Comparison of ENCODE assay signal across 8 cellular contexts in the genomic region with DNA sequence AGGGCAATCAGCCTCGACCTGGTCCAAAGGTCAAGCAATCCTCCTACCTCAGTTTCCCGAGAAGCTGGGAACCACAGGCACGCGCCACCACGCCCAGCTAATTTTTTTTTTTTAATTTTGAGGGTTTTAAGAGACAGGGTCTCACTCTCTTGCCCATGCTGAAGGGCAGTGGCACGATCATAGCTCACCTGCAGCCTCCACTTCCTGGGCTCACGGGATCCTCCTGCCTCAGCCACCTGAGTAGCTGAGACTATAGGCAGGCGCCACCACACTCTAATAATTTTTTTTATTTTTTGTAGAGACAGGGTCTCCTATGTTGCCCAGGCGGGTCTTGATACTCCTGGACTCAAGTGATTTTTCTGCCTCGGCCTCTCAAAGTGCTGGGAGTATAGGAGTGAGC. TPM values are rescaled to one million over a fixed set of nuclear protein-coding genes. Genes with fewer than 3 reads are reported as not detected.
DNase-seq lines count a peak whose midpoint lies in the region; ATAC-seq, FAIRE-seq and TF ChIP-seq lines count a peak whose summit lies in the region.

No MANE protein-coding gene starts in this region.

- H3K36me3 Mint-ChIP-seq in activated T-cell treated with anti-CD3 and anti-CD28 coated beads, Interleukin-2, amount 50 U/mL, for 4 hours (ENCODE audit: insufficient read depth) = peaks cover 5% of the 10 kb centered on the region
- peaks cover 27% of the 10 kb centered on the region for H3K36me3 Mint-ChIP-seq in activated T-helper 2 cell treated with anti-CD3 and anti-CD28 coated beads, Interferon-gamma antibody, Interleukin-2, Interleukin-4, amounts not matched to agents 10 μg/mL and 5 μg/mL and 100 μg/mL, durations not matched to agents 14 hours and 24 hours and 36 hours (ENCODE audit: low read depth)

- TF ChIP-seq CTCF in keratinocyte (optimal IDR thresholded peaks at IDR 0.05 in 1 of 3, IDR thresholded peaks at IDR 0.05 in 1 of 3, conservative IDR thresholded peaks at IDR 0.05 in 1 of 3; ENCODE audit: extremely low read depth in 1 of 3, insufficient read depth in 2 of 3, low read length in 3 of 3) = no peak

- H3K27ac Mint-ChIP-seq in activated T-helper 2 cell treated with anti-CD3 and anti-CD28 coated beads, Interferon-gamma antibody, Interleukin-2, Interleukin-4, amounts not matched to agents 10 μg/mL and 5 μg/mL and 100 μg/mL, durations not matched to agents 14 hours and 24 hours and 36 hours = no peak overlapping the region

- H3K27me3 Mint-ChIP-seq in activated T-cell treated with anti-CD3 and anti-CD28 coated beads, Interleukin-2, amount 50 U/mL, for 4 hours (ENCODE audit: low read depth) = no peaks in the 10 kb centered on the region
- H3K27me3 Mint-ChIP-seq in activated T-helper 2 cell treated with anti-CD3 and anti-CD28 coated beads, Interferon-gamma antibody, Interleukin-2, Interleukin-4, amounts not matched to agents 10 μg/mL and 5 μg/mL and 100 μg/mL, durations not matched to agents 14 hours and 24 hours and 36 hours (ENCODE audit: low read depth) = no peaks in the 10 kb centered on the region

- H3K9ac ChIP-seq in keratinocyte (ENCODE audit: control insufficient read depth, extremely low read depth, insufficient read depth, low read length) (peak overlapping the region; percentile 82), stomach smooth muscle (ENCODE audit: low read length in 2 of 2) (no peak overlapping the region)

- dilution Hi-C loops in keratinocyte (cut with MboI; ENCODE audit: extremely low pct_ligation_motif_present, low sequenced_read_pairs) = no loop called here

- peak overlapping the region; percentile 95 for H3K4me2 ChIP-seq in keratinocyte (ENCODE audit: control insufficient read depth, extremely low read depth, insufficient read depth, low read depth, low read length)

- no peak for ATAC-seq in activated T-cell treated with anti-CD3 and anti-CD28 coated beads, Interleukin-2, amount 50 U/mL, for 4 hours
- ATAC-seq in GM18909 (IDR thresholded peaks at IDR 0.05; ENCODE audit: poor library complexity, unreplicated experiment) = no peak

- no peak overlapping the region for H2AFZ ChIP-seq in keratinocyte (ENCODE audit: control insufficient read depth, low read length)

- peaks cover 22% of the 10 kb centered on the region for H3K4me1 ChIP-seq in keratinocyte (ENCODE audit: control insufficient read depth, extremely low read depth, insufficient read depth, low read length)
- peaks cover 6% of the 10 kb centered on the region for H3K4me1 ChIP-seq in stomach smooth muscle (ENCODE audit: control insufficient read depth, insufficient read depth, low read length)

- peak overlapping the region; percentile 96 for H3K4me3 Mint-ChIP-seq in activated T-cell treated with anti-CD3 and anti-CD28 coated beads, Interleukin-2, amount 50 U/mL, for 4 hours
- H3K4me3 Mint-ChIP-seq in activated T-helper 2 cell treated with anti-CD3 and anti-CD28 coated beads, Interferon-gamma antibody, Interleukin-2, Interleukin-4, amounts not matched to agents 10 μg/mL and 5 μg/mL and 100 μg/mL, durations not matched to agents 14 hours and 24 hours and 36 hours (ENCODE audit: low read depth) = peak overlapping the region; percentile 95

- no peak for DNase-seq in activated T-cell treated with anti-CD3 and anti-CD28 coated beads, Interleukin-2, amount 50 U/mL, for 4 hours
- no peak for DNase-seq in activated T-cell treated with anti-CD3 and anti-CD28 coated beads for 4 hours
- no peak for DNase-seq in activated T-helper 2 cell treated with anti-CD3 and anti-CD28 coated beads, Interferon-gamma antibody, Interleukin-2, Interleukin-4, amounts not matched to agents 10 μg/mL and 5 μg/mL and 100 μg/mL, durations not matched to agents 14 hours and 24 hours and 36 hours (ENCODE audit: low spot score)
- no peak for DNase-seq in keratinocyte (ENCODE audit: low read depth, low spot score)
- no peak for DNase-seq in pons (ENCODE audit: low spot score)
- DNase-seq in iPS-NIHi11 (ENCODE audit: low spot score) = no peak

- H3K9me3 ChIP-seq in keratinocyte (ENCODE audit: control insufficient read depth, low read depth, low read length) (no peaks in the 10 kb centered on the region), stomach smooth muscle (ENCODE audit: control insufficient read depth in 2 of 2, low read length in 2 of 2) (no peaks in the 10 kb centered on the region)

- intact Hi-C loops in activated T-helper 2 cell treated with anti-CD3 and anti-CD28 coated beads, Interferon-gamma antibody, Interleukin-2, Interleukin-4, amounts not matched to agents 10 μg/mL and 5 μg/mL and 100 μg/mL, durations not matched to agents 14 hours and 24 hours and 36 hours (cut with micrococcal nuclease) = loop anchor here (5.0 to 10.0 kb wide), 5 partner anchors 127 to 1200 kb away; partner anchors contain the start of genes HNRNPAB, NSD1, PRELID1 and RAB24

- H3K4me3 ChIP-seq in keratinocyte (ENCODE audit: control insufficient read depth in 2 of 3, extremely low read depth in 1 of 3, insufficient read depth in 2 of 3, low read depth in 1 of 3, low read length in 3 of 3) (peak overlapping the region; percentile 70 to 78 (median 78)), stomach smooth muscle (ENCODE audit: low read length in 2 of 2) (peak overlapping the region; percentile 74 to 84)

- H3K27ac ChIP-seq in keratinocyte (ENCODE audit: control insufficient read depth, insufficient read depth, low read length) (no peak overlapping the region), stomach smooth muscle (ENCODE audit: low read length) (no peak overlapping the region)

- H3K27me3 ChIP-seq in keratinocyte (ENCODE audit: control insufficient read depth, extremely low read depth, insufficient read depth, low read length) (no peaks in the 10 kb centered on the region), stomach smooth muscle (ENCODE audit: control insufficient read depth in 1 of 2, insufficient read depth in 2 of 2, low read length in 2 of 2) (no peaks in the 10 kb centered on the region)

- no peaks in the 10 kb centered on the region for H3K9me1 ChIP-seq in keratinocyte (ENCODE audit: control insufficient read depth, extremely low read depth, insufficient read depth, low read length)

- no peak for FAIRE-seq in keratinocyte (lab: Jason Lieb, UNC)

- H3K79me2 ChIP-seq in keratinocyte (ENCODE audit: control insufficient read depth, insufficient read depth, low read length) = peaks cover 65% of the 10 kb centered on the region

- H3K9me3 Mint-ChIP-seq in activated T-cell treated with anti-CD3 and anti-CD28 coated beads, Interleukin-2, amount 50 U/mL, for 4 hours = no peaks in the 10 kb centered on the region
- no peaks in the 10 kb centered on the region for H3K9me3 Mint-ChIP-seq in activated T-helper 2 cell treated with anti-CD3 and anti-CD28 coated beads, Interferon-gamma antibody, Interleukin-2, Interleukin-4, amounts not matched to agents 10 μg/mL and 5 μg/mL and 100 μg/mL, durations not matched to agents 14 hours and 24 hours and 36 hours

- H3K36me3 ChIP-seq in keratinocyte (ENCODE audit: control insufficient read depth in 2 of 2, extremely low read depth in 1 of 2, insufficient read depth in 2 of 2, low read length in 2 of 2) = no peaks in the 10 kb centered on the region
- H3K36me3 ChIP-seq in stomach smooth muscle (ENCODE audit: control insufficient read depth in 2 of 2, insufficient read depth in 2 of 2, low read length in 2 of 2) = no peaks in the 10 kb centered on the region

- peaks cover 20% of the 10 kb centered on the region for H4K20me1 ChIP-seq in keratinocyte (ENCODE audit: control insufficient read depth, extremely low read depth, insufficient read depth, low read length)

- H3K4me1 Mint-ChIP-seq in activated T-cell treated with anti-CD3 and anti-CD28 coated beads, Interleukin-2, amount 50 U/mL, for 4 hours (ENCODE audit: low read depth) = peaks cover 31% of the 10 kb centered on the region
- peaks cover 23% of the 10 kb centered on the region for H3K4me1 Mint-ChIP-seq in activated T-helper 2 cell treated with anti-CD3 and anti-CD28 coated beads, Interferon-gamma antibody, Interleukin-2, Interleukin-4, amounts not matched to agents 10 μg/mL and 5 μg/mL and 100 μg/mL, durations not matched to agents 14 hours and 24 hours and 36 hours (ENCODE audit: low read depth)

RNA-seq across cellular contexts. Expression of gene UIMC1, which starts 1.6 kb away (rescaled TPM):
- 10 to 100 TPM; 51.7 to 64.2 (median 57.1) TPM for total RNA-seq in activated T-cell treated with anti-CD3 and anti-CD28 coated beads, Interleukin-2, amount 50 U/mL, for 4 hours
- 62.6 and 63.3 TPM in 2 replicates for total RNA-seq in activated T-helper 2 cell treated with anti-CD3 and anti-CD28 coated beads, Interferon-gamma antibody, Interleukin-2, Interleukin-4, amounts not matched to agents 10 μg/mL and 5 μg/mL and 100 μg/mL, durations not matched to agents 14 hours and 24 hours and 36 hours
- polyA plus RNA-seq in keratinocyte = 15.7 to 29.0 TPM (median 22.5 TPM) in 3 replicates
- polyA plus RNA-seq in keratinocyte (2011; ENCODE audit: low read depth) = 64.1 TPM
- polyA plus RNA-seq in keratinocyte (2011; cell fraction: cytosol; rRNA removed) = 17.1 and 27.9 TPM in 2 replicates
- 33.0 and 37.0 TPM in 2 replicates for polyA plus RNA-seq in keratinocyte (2011; cell fraction: nucleus; rRNA removed)
- 20.1 and 24.1 TPM in 2 replicates for polyA plus RNA-seq in keratinocyte (2012; ENCODE audit: low replicate concordance)
- 3.5 to 28.8 TPM (median 23.1 TPM) in 3 replicates for polyA minus RNA-seq in keratinocyte
- polyA minus RNA-seq in keratinocyte (2011; cell fraction: cytosol; rRNA and poly(A)+ RNA removed) = 10.4 TPM
- 12.0 and 30.9 TPM in 2 replicates for polyA minus RNA-seq in keratinocyte (2011; cell fraction: nucleus; rRNA and poly(A)+ RNA removed)

RNA-seq across cellular contexts. Expression of gene ZNF346, which starts 17.5 kb away (rescaled TPM):
- 10 to 100 TPM; 18.7 to 21.7 (median 21.3) TPM for total RNA-seq in activated T-cell treated with anti-CD3 and anti-CD28 coated beads, Interleukin-2, amount 50 U/mL, for 4 hours
- 26.1 and 26.3 TPM in 2 replicates for total RNA-seq in activated T-helper 2 cell treated with anti-CD3 and anti-CD28 coated beads, Interferon-gamma antibody, Interleukin-2, Interleukin-4, amounts not matched to agents 10 μg/mL and 5 μg/mL and 100 μg/mL, durations not matched to agents 14 hours and 24 hours and 36 hours
- 9.0 to 12.7 TPM (median 9.5 TPM) in 3 replicates for polyA plus RNA-seq in keratinocyte
- polyA plus RNA-seq in keratinocyte (2011; ENCODE audit: low read depth) = 5.8 TPM
- 10.4 and 10.6 TPM in 2 replicates for polyA plus RNA-seq in keratinocyte (2011; cell fraction: cytosol; rRNA removed)
- polyA plus RNA-seq in keratinocyte (2011; cell fraction: nucleus; rRNA removed) = 15.6 and 17.0 TPM in 2 replicates
- polyA plus RNA-seq in keratinocyte (2012; ENCODE audit: low replicate concordance) = 4.9 and 8.6 TPM in 2 replicates
- polyA minus RNA-seq in keratinocyte = 10.9 to 16.8 TPM (median 11.3 TPM) in 3 replicates
- polyA minus RNA-seq in keratinocyte (2011; cell fraction: cytosol; rRNA and poly(A)+ RNA removed) = 16.1 TPM
- polyA minus RNA-seq in keratinocyte (2011; cell fraction: nucleus; rRNA and poly(A)+ RNA removed) = 10.9 and 16.4 TPM in 2 replicates
